Comparison of ENCODE assay signal across 11 cellular contexts in genomic region chr13:110327036-110327790, GRCh38. TPM values are rescaled to one million over a fixed set of nuclear protein-coding genes. Genes with fewer than 3 reads are reported as not detected.
A peak's percentile ranks its signal among the peaks of the same experiment; 100 is the strongest.
DNase-seq lines count a peak whose midpoint lies in the region; ATAC-seq and TF ChIP-seq lines count a peak whose summit lies in the region.
"Had no signal": no experiment of that assay in that cellular context is flagged by ENCODE, and none has a peak within 500 bp of the region (broad histone marks: within the 10 kb centered on the region; RNA-seq: fewer than 3 reads in every experiment).

No MANE protein-coding gene starts in this region.

- peak overlapping the region; percentile 75 for H3K27ac ChIP-seq in neural progenitor cell

- H3K9me3 Mint-ChIP-seq in Caco-2 (ENCODE audit: unreplicated experiment) (no peaks in the 10 kb centered on the region), neural progenitor cell (peaks cover 48% of the 10 kb centered on the region)

- H3K36me3 Mint-ChIP-seq in Caco-2 (ENCODE audit: insufficient read depth, unreplicated experiment) (no peaks in the 10 kb centered on the region), neural progenitor cell (peaks cover 67% of the 10 kb centered on the region)
- H3K36me3 Mint-ChIP-seq: CD14-positive monocyte had no signal

- intact Hi-C loops in Caco-2 (cut with micrococcal nuclease; ENCODE audit: unreplicated experiment), result no loop called here

- H3K9me3 ChIP-seq in Caco-2 (no peaks in the 10 kb centered on the region), neural progenitor cell (ENCODE audit: low read depth) (no peaks in the 10 kb centered on the region)

- H3K27me3 Mint-ChIP-seq in Caco-2 (ENCODE audit: insufficient read depth, unreplicated experiment) (no peaks in the 10 kb centered on the region), neural progenitor cell (ENCODE audit: insufficient read depth, low read depth) (peaks cover 2% of the 10 kb centered on the region)

- ATAC-seq in HG02970 (IDR thresholded peaks at IDR 0.05; ENCODE audit: low FRiP score, unreplicated experiment), result no peak

- peaks cover 81% of the 10 kb centered on the region for H3K79me2 ChIP-seq in neural progenitor cell (ENCODE audit: low read depth)

- POLR2A ChIA-PET in Caco-2 (lab: Charles Lee), result no interaction called here

- H3K4me3 Mint-ChIP-seq in Caco-2 (ENCODE audit: unreplicated experiment), result no peak overlapping the region
- peak overlapping the region; percentile 41 for H3K4me3 Mint-ChIP-seq in neural progenitor cell

- peaks cover 21% of the 10 kb centered on the region for H3F3A ChIP-seq in neural progenitor cell (ENCODE audit: low read depth)

- H3K4me2 ChIP-seq in neural progenitor cell, result peak overlapping the region; percentile 83

- H2AFZ ChIP-seq in neural progenitor cell (replicated peaks), result no peak overlapping the region

- H3K36me3 ChIP-seq in Caco-2 (ENCODE audit: control insufficient read depth, insufficient read depth, low read length) (no peaks in the 10 kb centered on the region), neural progenitor cell (no peaks in the 10 kb centered on the region)

- peak overlapping the region; percentile 51 for H3K27ac Mint-ChIP-seq in Caco-2 (ENCODE audit: unreplicated experiment)
- H3K27ac Mint-ChIP-seq in neural progenitor cell, result peak overlapping the region; percentile 69

- H3K27me3 ChIP-seq in Caco-2 (replicated peaks; ENCODE audit: control insufficient read depth, insufficient read depth, low read length) (no peaks in the 10 kb centered on the region), neural progenitor cell (no peaks in the 10 kb centered on the region)

- no peaks in the 10 kb centered on the region for H4K20me1 ChIP-seq in neural progenitor cell (ENCODE audit: low read depth)

- H3K9ac ChIP-seq in neural progenitor cell, result no peak overlapping the region

- CTCF ChIA-PET in Caco-2 (lab: Charles Lee), result no interaction called here

- H3K4me1 Mint-ChIP-seq in Caco-2 (ENCODE audit: low read depth, unreplicated experiment) (peaks cover 12% of the 10 kb centered on the region), neural progenitor cell (peaks cover 20% of the 10 kb centered on the region)
- H3K4me1 Mint-ChIP-seq: CD14-positive monocyte had no signal

- peaks cover 21% of the 10 kb centered on the region for H3K4me1 ChIP-seq in Caco-2
- peaks cover 48% of the 10 kb centered on the region for H3K4me1 ChIP-seq in neural progenitor cell

- no peak for TF ChIP-seq CTCF in Caco-2 (IDR thresholded peaks at IDR 0.05; ENCODE audit: insufficient read depth in 1 of 2, low read depth in 1 of 2, low read length in 1 of 2, severe bottlenecking in 1 of 2, unreplicated experiment in 1 of 2)
- TF ChIP-seq CTCF in neural progenitor cell (IDR thresholded peaks at IDR 0.05), result no peak

- DNase-seq in Caco-2 (no peak), NCI-H345 (lab: John Stamatoyannopoulos, UW) (peak; percentile 65), fibroblast of peridontal ligament (ENCODE audit: extremely low read depth) (peak; percentile 54), neural progenitor cell (ENCODE audit: low spot score) (peak; percentile 43), NCI-H2081 (lab: John Stamatoyannopoulos, UW) (no peak), SIG-M5 (lab: John Stamatoyannopoulos, UW) (no peak)
- DNase-seq in stimulated activated CD4-positive, alpha-beta T cell treated with anti-CD3 and anti-CD28 coated beads, Interleukin-1b, Interleukin-23, amount 100 ng/mL, for 48 hours, result no peak
- DNase-seq: activated effector memory CD4-positive, alpha-beta T cell treated with anti-CD3 and anti-CD28 coated beads, Interleukin-2, amount 50 U/mL, for 16 hours; SHP77 had no signal

- H3K4me3 ChIP-seq in Caco-2 (ENCODE audit: low read depth, low read length) (no peak overlapping the region), neural progenitor cell (peak overlapping the region; percentile 18)

- no TSS peak for BruUV-seq in Caco-2 (replicated peaks; lab: Mats Ljungman, UMichigan)

RNA-seq across cellular contexts. Expression of gene COL4A2, which starts 20.1 kb away (rescaled TPM):
- 17.1 and 19.2 TPM in 2 replicates for total RNA-seq in Caco-2 (2022)
- total RNA-seq in neural progenitor cell (ENCODE audit: low replicate concordance), result 73.6 and 139 TPM in 2 replicates

RNA-seq across cellular contexts. Expression of gene COL4A1, which starts 20.3 kb away (rescaled TPM):
- 4.5 and 4.8 TPM in 2 replicates for total RNA-seq in Caco-2 (2022)
- 105 and 120 TPM in 2 replicates for total RNA-seq in neural progenitor cell (ENCODE audit: low replicate concordance)

Comparison
In these comparisons a context has a peak if more than half of its experiments do, and no peak if none do; other contexts are left out.
1. DNase-seq: peak in NCI-H345 (single experiment), fibroblast of peridontal ligament (single experiment) and neural progenitor cell (single experiment); none in Caco-2 (0 of 2), stimulated activated CD4-positive, alpha-beta T cell treated with anti-CD3 and anti-CD28 coated beads, Interleukin-1b, Interleukin-23, amount 100 ng/mL, for 48 hours (single experiment), NCI-H2081 (0 of 2) and SIG-M5 (single experiment).
2. RNA of gene COL4A1, which starts 20.3 kb away (total RNA-seq): 105 to 120 TPM in neural progenitor cell; 4.5 to 4.8 TPM in Caco-2; every median in the first group is over 10 times any median in the second.